ENCODE assay signal across 1 cellular context in the genomic region with DNA sequence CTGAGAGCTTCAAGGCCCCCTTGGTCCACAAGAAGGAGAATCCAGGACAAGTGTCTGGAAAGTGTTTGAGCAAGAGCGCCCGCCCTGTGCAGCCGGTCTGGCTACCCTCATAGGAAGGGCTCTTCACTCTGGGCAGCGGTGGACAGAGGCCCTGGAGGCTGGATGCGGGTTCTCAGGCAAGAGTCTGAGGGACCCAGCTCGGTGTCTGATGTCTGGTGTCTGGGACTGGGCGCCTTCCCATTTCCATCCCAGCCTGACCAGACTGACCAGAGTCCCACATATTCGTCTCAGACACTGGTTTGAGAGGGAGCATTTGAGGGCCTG.
TF ChIP-seq lines count a peak whose summit lies in the region.

No MANE protein-coding gene starts in this region.

TF ChIP-seq in IMR-90, 13 proteins besides CTCF, POLR2A, EP300 and RAD21 (continued from another document):
- TF ChIP-seq CEBPB (IDR thresholded peaks at IDR 0.05; ENCODE audit: low read depth, low read length), result no peak
